In the genomic region with DNA sequence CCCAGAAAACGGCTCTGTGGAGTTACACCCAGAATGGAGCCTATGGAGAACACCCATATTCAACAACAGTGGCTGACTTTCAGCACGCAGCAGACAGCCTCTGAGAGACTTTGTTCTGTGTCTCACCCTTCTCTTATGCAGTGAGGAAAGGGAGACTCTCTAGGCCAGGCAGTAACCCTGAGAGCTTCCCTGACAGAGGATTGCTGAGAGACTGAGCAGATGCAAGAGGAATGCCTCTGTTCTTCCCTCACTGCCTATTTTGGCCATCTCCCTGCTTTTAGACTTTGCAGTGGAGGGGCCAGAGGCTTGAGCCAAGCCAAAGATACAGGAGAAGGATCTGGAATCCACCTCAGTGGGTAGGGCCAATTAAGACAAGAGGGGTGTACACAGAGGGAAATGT, we compare ENCODE assay signal across 27 cellular contexts. TPM values are rescaled to one million over a fixed set of nuclear protein-coding genes. Genes with fewer than 3 reads are reported as not detected.
DNase-seq lines count a peak whose midpoint lies in the region; ATAC-seq, FAIRE-seq and TF ChIP-seq lines count a peak whose summit lies in the region.
"Had no signal": no experiment of that assay in that cellular context is flagged by ENCODE, and none has a peak within 500 bp of the region (broad histone marks: within the 10 kb centered on the region; RNA-seq: fewer than 3 reads in every experiment).

No MANE protein-coding gene starts in this region.

- H3K9me3 ChIP-seq in osteoblast (ENCODE audit: low read depth, low read length): no peaks in the 10 kb centered on the region
- H3K9me3 ChIP-seq: adrenal gland, left lung had no signal

- peak; percentile 70 for ATAC-seq in left ventricle myocardium superior
- ATAC-seq: foreskin keratinocyte; left lung; stimulated activated effector memory CD8-positive, alpha-beta T cell treated with anti-CD3 and anti-CD28 coated beads, Interleukin-12 subunit alpha, Interleukin-12 subunit beta, amount 100 ng/mL, for 72 hours had no signal

- no peaks in the 10 kb centered on the region for H3K79me2 ChIP-seq in osteoblast (ENCODE audit: insufficient read depth, low read length)
- H3K79me2 ChIP-seq: parathyroid adenoma had no signal

- H3K36me3 ChIP-seq in osteoblast (ENCODE audit: insufficient read depth, low read length): peaks cover 7% of the 10 kb centered on the region
- H3K36me3 ChIP-seq: adrenal gland, left lung had no signal

- H3K4me2 ChIP-seq in osteoblast (ENCODE audit: insufficient read depth, low read length): no peak overlapping the region
- H3K4me2 ChIP-seq: PC-9 had no signal

- H4K20me1 ChIP-seq in osteoblast (ENCODE audit: insufficient read depth, low read length): peaks cover 4% of the 10 kb centered on the region

- no peak overlapping the region for H3K4me3 ChIP-seq in osteoblast (ENCODE audit: insufficient read depth, low read length)
- H3K4me3 ChIP-seq: adrenal gland, left lung, PC-9, SK-N-MC had no signal

- H3K27me3 ChIP-seq in osteoblast (ENCODE audit: insufficient read depth, low read length): no peaks in the 10 kb centered on the region
- H3K27me3 ChIP-seq: adrenal gland, foreskin keratinocyte, left lung had no signal

- intact Hi-C loops in left ventricle myocardium superior (cut with micrococcal nuclease) (no loop called here), posterior cingulate gyrus (cut with DNase I) (no loop called here)

- no peak for TF ChIP-seq CTCF in osteoblast (IDR thresholded peaks at IDR 0.05; ENCODE audit: extremely low read depth, low read depth, low read length)

- H3K27ac ChIP-seq in caudate nucleus (ENCODE audit: low read depth, low read length) (peak overlapping the region; percentile 28), osteoblast (ENCODE audit: low read depth, low read length) (no peak overlapping the region)
- H3K27ac ChIP-seq: adrenal gland, C4-2B, foreskin keratinocyte, left lung, parathyroid adenoma, PC-9 had no signal

- DNase-seq in AG20443 (ENCODE audit: low spot score): peak; percentile 28
- DNase-seq in caudate nucleus (lab: John Stamatoyannopoulos, UW): no peak
- no peak for DNase-seq in left ventricle myocardium superior
- DNase-seq in osteoblast (ENCODE audit: insufficient read length, low spot score, missing footprints): peak; percentile 32
- DNase-seq in H54 (ENCODE audit: insufficient read length, low spot score): no peak
- no peak for DNase-seq in SIG-M5 (lab: John Stamatoyannopoulos, UW)
- DNase-seq in stimulated activated CD4-positive, alpha-beta T cell treated with anti-CD3 and anti-CD28 coated beads, Interleukin-2, amount 100 ng/mL, for 48 hours: no peak
- no peak for DNase-seq in posterior cingulate gyrus
- DNase-seq: activated CD4-positive, CD25-positive, alpha-beta regulatory T cell treated with anti-CD3 and anti-CD28 coated beads, Interleukin-2, amount 50 U/mL, for 72 hours; adrenal gland; foreskin keratinocyte; left lung; naive B cell; NCI-H1417; NCI-H2171; NCI-H82; PC-9; stimulated activated CD4-positive, alpha-beta T cell treated with anti-CD3 and anti-CD28 coated beads, Interleukin-12 subunit alpha, Interleukin-12 subunit beta, amount 100 ng/mL, for 4 hours; T1000; trophoblast cell had no signal

- peaks cover 7% of the 10 kb centered on the region for H3K4me1 ChIP-seq in osteoblast (ENCODE audit: insufficient read depth, low read length)
- H3K4me1 ChIP-seq: adrenal gland, left lung, parathyroid adenoma had no signal

- no peak for FAIRE-seq in H54 (lab: Jason Lieb, UNC)
- FAIRE-seq: A204.1, colon, endometrium had no signal

- no peak for TF ChIP-seq POLR2A in H54 (IDR thresholded peaks at IDR 0.05; ENCODE audit: low read depth, low read length)

- no peak overlapping the region for H2AFZ ChIP-seq in osteoblast (ENCODE audit: low read length)
- H2AFZ ChIP-seq: parathyroid adenoma, PC-9 had no signal

RNA-seq across cellular contexts. Expression of gene SLC16A1, which starts 41.8 kb away (rescaled TPM):
- 123 TPM for total RNA-seq in left ventricle myocardium superior
- 69.2 and 77.1 TPM in 2 replicates for total RNA-seq in osteoblast

Comparison
In these comparisons a context has a peak if more than half of its experiments do, and no peak if none do; other contexts are left out.
1. DNase-seq: peak in AG20443 (single experiment) and osteoblast (single experiment); none in caudate nucleus (0 of 61), left ventricle myocardium superior (single experiment), H54 (single experiment), SIG-M5 (single experiment), stimulated activated CD4-positive, alpha-beta T cell treated with anti-CD3 and anti-CD28 coated beads, Interleukin-2, amount 100 ng/mL, for 48 hours (0 of 2) and posterior cingulate gyrus (0 of 10).